In the genomic region with DNA sequence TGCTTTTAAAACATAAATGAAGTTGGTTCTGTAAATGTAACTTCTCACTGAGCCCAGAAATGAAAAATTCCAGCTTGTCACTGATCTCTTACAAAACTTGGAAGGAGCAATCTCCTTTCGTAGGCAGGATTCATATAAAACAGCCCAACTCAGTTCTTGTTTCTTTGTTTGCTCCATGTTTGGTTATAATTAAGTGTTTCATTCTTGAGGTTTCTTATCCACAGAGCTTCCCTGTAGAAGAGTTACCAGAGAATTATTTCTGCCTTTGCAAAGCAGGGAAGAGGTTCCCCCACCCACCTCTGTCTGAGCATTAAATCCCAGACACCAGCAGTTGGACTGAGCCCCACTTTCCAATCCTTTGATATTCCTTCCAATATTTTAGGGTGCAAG, we compare ENCODE assay signal across 18 cellular contexts. TPM values are rescaled to one million over a fixed set of nuclear protein-coding genes. Genes with fewer than 3 reads are reported as not detected.
DNase-seq lines count a peak whose midpoint lies in the region; TF ChIP-seq lines count a peak whose summit lies in the region.
"Had no signal": no experiment of that assay in that cellular context is flagged by ENCODE, and none has a peak within 500 bp of the region (broad histone marks: within the 10 kb centered on the region; RNA-seq: fewer than 3 reads in every experiment).

No MANE protein-coding gene starts in this region.

- H3K9me3 Mint-ChIP-seq in CD8-positive, alpha-beta memory T cell = peaks cover 0 to 4% (median 2%) of the 10 kb centered on the region in 5 donors
- H3K9me3 Mint-ChIP-seq: CD8-positive, alpha-beta T cell; H9 had no signal

- H2AFZ ChIP-seq in smooth muscle cell (ENCODE audit: low read depth) = peak overlapping the region; percentile 29

- no peaks in the 10 kb centered on the region for H3K79me2 ChIP-seq in smooth muscle cell (ENCODE audit: low read depth)

- POLR2A ChIA-PET in HEK293 (lab: Yijun Ruan, JAX) = no interaction called here
- POLR2A ChIA-PET in CD8-positive, alpha-beta memory T cell (lab: Charles Lee) = no interaction called here

- H3K27me3 Mint-ChIP-seq in CD8-positive, alpha-beta memory T cell = peaks cover 5 to 24% of the 10 kb centered on the region in 2 donors

- H3K4me1 ChIP-seq in HEK293 (ENCODE audit: control insufficient read depth, insufficient read depth, low read length) (peaks cover 8% of the 10 kb centered on the region), smooth muscle cell (ENCODE audit: low read depth) (peaks cover 4% of the 10 kb centered on the region)
- H3K4me1 ChIP-seq in CD8-positive, alpha-beta memory T cell (ENCODE audit: insufficient read depth, low read length) = no peaks in the 10 kb centered on the region
- H3K4me1 ChIP-seq: right atrium auricular region had no signal

- H3K4me3 Mint-ChIP-seq in CD8-positive, alpha-beta memory T cell = no peak overlapping the region
- H3K4me3 Mint-ChIP-seq: CD8-positive, alpha-beta T cell; H9 had no signal

- H3K36me3 Mint-ChIP-seq in CD8-positive, alpha-beta memory T cell = no peaks in the 10 kb centered on the region
- H3K36me3 Mint-ChIP-seq: CD8-positive, alpha-beta T cell had no signal

- H3K4me3 ChIP-seq in HEK293 (ENCODE audit: low read depth, low read length) = no peak overlapping the region
- H3K4me3 ChIP-seq in fibroblast of pulmonary artery (replicated peaks; ENCODE audit: low read depth, low read length) = no peak overlapping the region
- no peak overlapping the region for H3K4me3 ChIP-seq in smooth muscle cell
- no peak overlapping the region for H3K4me3 ChIP-seq in dorsolateral prefrontal cortex
- no peak overlapping the region for H3K4me3 ChIP-seq in CD8-positive, alpha-beta memory T cell (ENCODE audit: low read length)
- H3K4me3 ChIP-seq: right atrium auricular region, tibial artery had no signal

- peak overlapping the region; percentile 64 for H3K9ac ChIP-seq in smooth muscle cell (ENCODE audit: low read depth)

- H4K20me1 ChIP-seq in smooth muscle cell (ENCODE audit: low read depth) = no peaks in the 10 kb centered on the region

- H3K4me1 Mint-ChIP-seq in CD8-positive, alpha-beta memory T cell = no peaks in the 10 kb centered on the region

- no peaks in the 10 kb centered on the region for H3K27me3 ChIP-seq in smooth muscle cell (ENCODE audit: low read depth)
- H3K27me3 ChIP-seq in dorsolateral prefrontal cortex = peaks cover 0 to 4% (median 0%) of the 10 kb centered on the region in 45 donors
- H3K27me3 ChIP-seq in CD8-positive, alpha-beta memory T cell (ENCODE audit: insufficient read depth, low read length, poor library complexity, severe bottlenecking) = no peaks in the 10 kb centered on the region
- H3K27me3 ChIP-seq: right atrium auricular region, tibial artery had no signal

- H3K4me2 ChIP-seq in smooth muscle cell = peak overlapping the region; percentile 70

- DNase-seq in amniotic stem cell (lab: John Stamatoyannopoulos, UW) = peak; percentile 27
- DNase-seq in fibroblast of pulmonary artery (ENCODE audit: low read depth) = peak; percentile 27
- no peak for DNase-seq in smooth muscle cell (lab: John Stamatoyannopoulos, UW; ENCODE audit: unreplicated experiment)
- DNase-seq in dorsolateral prefrontal cortex = no peak
- DNase-seq in CD8-positive, alpha-beta memory T cell = no peak
- DNase-seq in GF-D8 (lab: John Stamatoyannopoulos, UW) = no peak
- DNase-seq: activated CD4-positive, alpha-beta T cell treated with anti-CD3 and anti-CD28 coated beads, Interleukin-2, amount 50 U/mL, for 1 hour; CD8-positive, alpha-beta T cell; effector CD8-positive, alpha-beta T cell; foreskin melanocyte; H9; MM.1S; NCI-H1930; NCI-H510A; OCI-M1; tibial artery had no signal

- WGBS in smooth muscle cell (ENCODE audit: low lambda C conversion rate) = 18% methylated on average over 1 of the region's 1 CpG

- TF ChIP-seq CTCF in HEK293 (tag by site-specific recombination; IDR thresholded peaks at IDR 0.05) = no peak
- TF ChIP-seq CTCF in fibroblast of pulmonary artery (IDR thresholded peaks at IDR 0.05; ENCODE audit: low read length, missing control alignments) = no peak
- no peak for TF ChIP-seq CTCF in smooth muscle cell (IDR thresholded peaks at IDR 0.05; ENCODE audit: borderline replicate concordance, insufficient read depth, poor library complexity, severe bottlenecking)
- no peak for TF ChIP-seq CTCF in dorsolateral prefrontal cortex (IDR thresholded peaks at IDR 0.05 in 54 of 56, conservative IDR thresholded peaks at IDR 0.05 in 2 of 56; ENCODE audit: low read depth in 1 of 56, partially characterized antibody in 56 of 56)

- H3K27ac ChIP-seq in HEK293 (ENCODE audit: extremely low read depth, low read depth, low read length) = no peak overlapping the region
- peak overlapping the region; percentile 96 for H3K27ac ChIP-seq in smooth muscle cell (ENCODE audit: low read depth)
- H3K27ac ChIP-seq in dorsolateral prefrontal cortex = no peak overlapping the region
- no peak overlapping the region for H3K27ac ChIP-seq in CD8-positive, alpha-beta memory T cell (ENCODE audit: low read depth, low read length)
- H3K27ac ChIP-seq: right atrium auricular region had no signal

- H3F3A ChIP-seq in smooth muscle cell (ENCODE audit: low read depth) = peaks cover 17% of the 10 kb centered on the region

- intact Hi-C loops in dorsolateral prefrontal cortex (cut with DNase I) = no loop called here

- H3K36me3 ChIP-seq in HEK293 (ENCODE audit: control insufficient read depth in 2 of 2, insufficient read depth in 1 of 2, low read length in 2 of 2) = no peaks in the 10 kb centered on the region
- no peaks in the 10 kb centered on the region for H3K36me3 ChIP-seq in smooth muscle cell (ENCODE audit: low read depth)
- no peaks in the 10 kb centered on the region for H3K36me3 ChIP-seq in CD8-positive, alpha-beta memory T cell (ENCODE audit: insufficient read depth, low read length)
- H3K36me3 ChIP-seq: right atrium auricular region, tibial artery had no signal

- H3K27ac Mint-ChIP-seq in CD8-positive, alpha-beta memory T cell = peak overlapping the region in 1 of 8 donors; percentile 32
- H3K27ac Mint-ChIP-seq: CD8-positive, alpha-beta T cell had no signal

- CTCF ChIA-PET in HEK293 (lab: Yijun Ruan, JAX) = no interaction called here
- CTCF ChIA-PET in CD8-positive, alpha-beta memory T cell (lab: Charles Lee) = no interaction called here

- H3K9me3 ChIP-seq in HEK293 (ENCODE audit: control insufficient read depth, insufficient read depth, low read depth, low read length) = no peaks in the 10 kb centered on the region
- no peaks in the 10 kb centered on the region for H3K9me3 ChIP-seq in smooth muscle cell (replicated peaks; ENCODE audit: low read depth)
- no peaks in the 10 kb centered on the region for H3K9me3 ChIP-seq in CD8-positive, alpha-beta memory T cell (ENCODE audit: low read length)
- H3K9me3 ChIP-seq: right atrium auricular region, tibial artery had no signal

TF ChIP-seq in HEK293, 187 proteins besides CTCF, POLR2A, EP300 and RAD21:
- TF ChIP-seq ZNF473 (tag by site-specific recombination; IDR thresholded peaks at IDR 0.05) (no peak), ZNF701 (tag by site-specific recombination; IDR thresholded peaks at IDR 0.05) (no peak), ZNF629 (tag by site-specific recombination; IDR thresholded peaks at IDR 0.05) (no peak), KLF9 (tag by site-specific recombination; IDR thresholded peaks at IDR 0.05; ENCODE audit: low read depth) (no peak)
- TF ChIP-seq, protein P1, sequence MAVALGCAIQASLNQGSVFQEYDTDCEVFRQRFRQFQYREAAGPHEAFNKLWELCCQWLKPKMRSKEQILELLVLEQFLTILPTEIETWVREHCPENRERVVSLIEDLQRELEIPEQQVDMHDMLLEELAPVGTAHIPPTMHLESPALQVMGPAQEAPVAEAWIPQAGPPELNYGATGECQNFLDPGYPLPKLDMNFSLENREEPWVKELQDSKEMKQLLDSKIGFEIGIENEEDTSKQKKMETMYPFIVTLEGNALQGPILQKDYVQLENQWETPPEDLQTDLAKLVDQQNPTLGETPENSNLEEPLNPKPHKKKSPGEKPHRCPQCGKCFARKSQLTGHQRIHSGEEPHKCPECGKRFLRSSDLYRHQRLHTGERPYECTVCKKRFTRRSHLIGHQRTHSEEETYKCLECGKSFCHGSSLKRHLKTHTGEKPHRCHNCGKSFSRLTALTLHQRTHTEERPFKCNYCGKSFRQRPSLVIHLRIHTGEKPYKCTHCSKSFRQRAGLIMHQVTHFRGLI (tag by site-specific recombination; IDR thresholded peaks at IDR 0.05) = 0 out of 2 replicates have a peak, but pooled peaks have one; percentile 14

RNA-seq across cellular contexts. Expression of gene RAI14, which starts 34.1 kb away (rescaled TPM):
- 209 and 211 TPM in 2 replicates for total RNA-seq in smooth muscle cell
- 111 and 113 TPM in 2 replicates for polyA plus RNA-seq in smooth muscle cell
- 10 to 100 TPM in 88 of 120 experiments, 1 to 10 TPM in 32; 5.6 to 30.9 (median 12.5) TPM for total RNA-seq in dorsolateral prefrontal cortex
- total RNA-seq in CD8-positive, alpha-beta memory T cell = 1 to 10 TPM; 3.9 TPM
- 0.58 TPM for polyA plus RNA-seq in CD8-positive, alpha-beta memory T cell
- total RNA-seq: CD8-positive, alpha-beta T cell had no signal

Comparison
In these comparisons a context has a peak if more than half of its experiments do, and no peak if none do; other contexts are left out.
1. DNase-seq: peak in amniotic stem cell (single experiment) and fibroblast of pulmonary artery (single experiment); none in smooth muscle cell (single experiment), dorsolateral prefrontal cortex (0 of 10), CD8-positive, alpha-beta memory T cell (0 of 5) and GF-D8 (single experiment).